23 cellular contexts compared by ENCODE assay signal in the genomic region with DNA sequence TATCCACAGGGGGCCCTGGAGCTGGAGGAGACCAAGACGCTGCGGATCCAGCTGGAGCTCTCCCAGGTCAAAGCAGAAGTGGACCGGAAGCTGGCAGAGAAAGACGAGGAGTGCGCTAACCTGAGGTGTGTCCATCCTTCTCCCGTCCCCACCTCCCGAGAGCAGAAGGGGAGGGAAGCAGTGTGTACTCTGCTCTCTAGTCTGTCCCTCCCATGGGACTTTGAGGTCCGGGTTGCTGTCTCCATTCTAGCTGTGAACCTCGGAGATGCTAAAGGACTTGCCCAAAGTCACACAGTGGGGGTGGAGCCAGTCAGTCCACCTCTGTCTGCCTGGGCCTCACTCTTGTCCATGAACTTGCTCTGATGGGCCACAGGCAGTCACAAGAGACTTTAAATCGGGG.
"Had no signal": no experiment of that assay in that cellular context is flagged by ENCODE, and none has a peak within 500 bp of the region (broad histone marks: within the 10 kb centered on the region; RNA-seq: fewer than 3 reads in every experiment).

No MANE protein-coding gene starts in this region.

- DNase-seq: activated B cell treated with CpG ODN at 0.5 μM for 24 hours; activated CD4-positive, alpha-beta T cell treated with anti-CD3 and anti-CD28 coated beads for 1 hour; activated CD4-positive, alpha-beta T cell treated with anti-CD3 and anti-CD28 coated beads, Interleukin-2, amount 10 ng/mL, durations not matched to agents 24 days and 14 days; activated CD4-positive, alpha-beta T cell treated with anti-CD3 and anti-CD28 coated beads, Interleukin-2, amount 50 U/mL, for 48 hours; activated CD8-positive, alpha-beta memory T cell treated with anti-CD3 and anti-CD28 coated beads, Interleukin-2, amount 10 ng/mL, durations not matched to agents 7 days and 5 days; activated gamma-delta T cell; activated naive CD4-positive, alpha-beta T cell treated with anti-CD3 and anti-CD28 coated beads, Interleukin-2, amount 10 ng/mL, durations not matched to agents 7 days and 5 days; activated naive CD8-positive, alpha-beta T cell treated with anti-CD3 and anti-CD28 coated beads for 36 hours; activated T-cell treated with anti-CD3 and anti-CD28 coated beads, Interleukin-2, amount 50 U/mL, for 4 hours; brain microvascular endothelial cell; caudate nucleus; NCI-H1092; NCI-H1417; NCI-H1930; NCI-H2227 treated with DMSO at 0.1 percent for 48 hours; NCI-H82; Peyer's patch; SIG-M5; T-helper 17 cell; T-helper 9 cell had no signal

- H3K9me3 Mint-ChIP-seq: activated B cell treated with CpG ODN at 0.5 μM for 24 hours; activated CD4-positive, alpha-beta T cell treated with anti-CD3 and anti-CD28 coated beads, Interleukin-2, amount 10 ng/mL, durations not matched to agents 24 days and 14 days; activated naive CD4-positive, alpha-beta T cell treated with anti-CD3 and anti-CD28 coated beads, Interleukin-2, amount 10 ng/mL, durations not matched to agents 7 days and 5 days; activated naive CD8-positive, alpha-beta T cell treated with anti-CD3 and anti-CD28 coated beads for 36 hours; activated T-cell treated with anti-CD3 and anti-CD28 coated beads, Interleukin-2, amount 50 U/mL, for 4 hours; activated T-helper 17 cell treated with anti-CD3 and anti-CD28 coated beads, Interleukin-2, amount 50 U/mL, for 72 hours had no signal

- H3K4me3 ChIP-seq: Peyer's patch had no signal

- H3K27ac Mint-ChIP-seq: activated B cell treated with CpG ODN at 0.5 μM for 24 hours; activated CD4-positive, alpha-beta T cell treated with anti-CD3 and anti-CD28 coated beads, Interleukin-2, amount 10 ng/mL, durations not matched to agents 24 days and 14 days; activated CD8-positive, alpha-beta memory T cell treated with anti-CD3 and anti-CD28 coated beads, Interleukin-2, amount 10 ng/mL, durations not matched to agents 7 days and 5 days; activated naive CD4-positive, alpha-beta T cell treated with anti-CD3 and anti-CD28 coated beads, Interleukin-2, amount 10 ng/mL, durations not matched to agents 7 days and 5 days; activated naive CD8-positive, alpha-beta T cell treated with anti-CD3 and anti-CD28 coated beads for 36 hours; activated T-helper 17 cell treated with anti-CD3 and anti-CD28 coated beads, Interleukin-2, amount 50 U/mL, for 72 hours had no signal

- H3K27me3 ChIP-seq: brain microvascular endothelial cell, Peyer's patch had no signal

- H3K27ac ChIP-seq: brain microvascular endothelial cell, KMS-11, Peyer's patch had no signal

- H3K9me3 ChIP-seq: Peyer's patch had no signal

- H3K27me3 Mint-ChIP-seq: activated B cell treated with CpG ODN at 0.5 μM for 24 hours; activated CD4-positive, alpha-beta T cell treated with anti-CD3 and anti-CD28 coated beads, Interleukin-2, amount 10 ng/mL, durations not matched to agents 24 days and 14 days; activated CD8-positive, alpha-beta memory T cell treated with anti-CD3 and anti-CD28 coated beads, Interleukin-2, amount 10 ng/mL, durations not matched to agents 7 days and 5 days; activated naive CD4-positive, alpha-beta T cell treated with anti-CD3 and anti-CD28 coated beads, Interleukin-2, amount 10 ng/mL, durations not matched to agents 7 days and 5 days; activated naive CD8-positive, alpha-beta T cell treated with anti-CD3 and anti-CD28 coated beads for 36 hours; activated T-helper 17 cell treated with anti-CD3 and anti-CD28 coated beads, Interleukin-2, amount 50 U/mL, for 72 hours; T-helper 17 cell had no signal

- H3K4me1 Mint-ChIP-seq: activated CD4-positive, alpha-beta T cell treated with anti-CD3 and anti-CD28 coated beads, Interleukin-2, amount 10 ng/mL, durations not matched to agents 24 days and 14 days; activated naive CD4-positive, alpha-beta T cell treated with anti-CD3 and anti-CD28 coated beads, Interleukin-2, amount 10 ng/mL, durations not matched to agents 7 days and 5 days; activated naive CD8-positive, alpha-beta T cell treated with anti-CD3 and anti-CD28 coated beads for 36 hours; activated T-helper 17 cell treated with anti-CD3 and anti-CD28 coated beads, Interleukin-2, amount 50 U/mL, for 72 hours had no signal

- H3K4me3 Mint-ChIP-seq: activated B cell treated with CpG ODN at 0.5 μM for 24 hours; activated CD4-positive, alpha-beta T cell treated with anti-CD3 and anti-CD28 coated beads, Interleukin-2, amount 10 ng/mL, durations not matched to agents 24 days and 14 days; activated CD8-positive, alpha-beta memory T cell treated with anti-CD3 and anti-CD28 coated beads, Interleukin-2, amount 10 ng/mL, durations not matched to agents 7 days and 5 days; activated naive CD4-positive, alpha-beta T cell treated with anti-CD3 and anti-CD28 coated beads, Interleukin-2, amount 10 ng/mL, durations not matched to agents 7 days and 5 days; activated naive CD8-positive, alpha-beta T cell treated with anti-CD3 and anti-CD28 coated beads for 36 hours; activated T-cell treated with anti-CD3 and anti-CD28 coated beads, Interleukin-2, amount 50 U/mL, for 4 hours; activated T-helper 17 cell treated with anti-CD3 and anti-CD28 coated beads, Interleukin-2, amount 50 U/mL, for 72 hours; T-helper 17 cell had no signal

- FAIRE-seq: TTC549 had no signal

- ATAC-seq: activated CD8-positive, alpha-beta memory T cell treated with anti-CD3 and anti-CD28 coated beads, Interleukin-2, amount 10 ng/mL, durations not matched to agents 7 days and 5 days; activated T-cell treated with anti-CD3 and anti-CD28 coated beads, Interleukin-2, amount 50 U/mL, for 4 hours; activated T-helper 17 cell treated with anti-CD3 and anti-CD28 coated beads, Interleukin-2, amount 50 U/mL, for 72 hours; T-helper 17 cell had no signal
